Comparison of ENCODE assay signal across 12 cellular contexts in genomic region chr9:120693609-120694008, GRCh38. TPM values are rescaled to one million over a fixed set of nuclear protein-coding genes. Genes with fewer than 3 reads are reported as not detected.
DNase-seq lines count a peak whose midpoint lies in the region; ATAC-seq and TF ChIP-seq lines count a peak whose summit lies in the region.
"Had no signal": no experiment of that assay in that cellular context is flagged by ENCODE, and none has a peak within 500 bp of the region (broad histone marks: within the 10 kb centered on the region; RNA-seq: fewer than 3 reads in every experiment).

No MANE protein-coding gene starts in this region.

- H3K4me2 ChIP-seq in mesenchymal stem cell (ENCODE audit: low read length, poor library complexity, severe bottlenecking): no peak overlapping the region

- H3K27ac ChIP-seq in mesenchymal stem cell (ENCODE audit: low read length, poor library complexity, severe bottlenecking): peak overlapping the region; percentile 86

- H3K9me3 ChIP-seq in mesenchymal stem cell (ENCODE audit: control insufficient read depth, low read length): no peaks in the 10 kb centered on the region

- peak overlapping the region; percentile 41 for H3K9ac ChIP-seq in mesenchymal stem cell (ENCODE audit: low read length)

- no peak overlapping the region for H3K4ac ChIP-seq in mesenchymal stem cell (ENCODE audit: low read depth in 1 of 2, low read length in 2 of 2)

- H3K79me1 ChIP-seq in mesenchymal stem cell (replicated peaks; ENCODE audit: low read length, poor library complexity, severe bottlenecking): no peaks in the 10 kb centered on the region

- H3K27me3 Mint-ChIP-seq in HFFc6 (ENCODE audit: insufficient read depth): no peaks in the 10 kb centered on the region; the same call in 1 of the 2 replicates
- H3K27me3 Mint-ChIP-seq in naive thymus-derived CD8-positive, alpha-beta T cell: no peaks in the 10 kb centered on the region
- no peaks in the 10 kb centered on the region for H3K27me3 Mint-ChIP-seq in T-cell
- H3K27me3 Mint-ChIP-seq: type B pancreatic cell had no signal

- H2AFZ ChIP-seq in mesenchymal stem cell (ENCODE audit: low read depth, low read length): no peak overlapping the region

- no peaks in the 10 kb centered on the region for H3K36me3 ChIP-seq in mesenchymal stem cell (ENCODE audit: control insufficient read depth in 1 of 2, insufficient read depth in 2 of 2, low read depth in 1 of 2, low read length in 2 of 2)

- H2BK120ac ChIP-seq in mesenchymal stem cell (ENCODE audit: low read depth, low read length): no peak overlapping the region

- H3K4me1 ChIP-seq in mesenchymal stem cell (ENCODE audit: control insufficient read depth, insufficient read depth, low read depth, low read length): peaks cover 3% of the 10 kb centered on the region

- H3K4me1 Mint-ChIP-seq in HFFc6 (ENCODE audit: low read depth) (peaks cover 52% of the 10 kb centered on the region), T-cell (peaks cover 23 to 36% (median 34%) of the 10 kb centered on the region in 3 donors)
- H3K4me1 Mint-ChIP-seq in naive thymus-derived CD8-positive, alpha-beta T cell: peaks cover 15 to 41% (median 25%) of the 10 kb centered on the region in 4 donors

- no peak overlapping the region for H3K18ac ChIP-seq in mesenchymal stem cell (ENCODE audit: low read depth in 1 of 2, low read length in 2 of 2)

- no peak overlapping the region for H3K14ac ChIP-seq in mesenchymal stem cell (ENCODE audit: low read length in 2 of 2)

- H2BK5ac ChIP-seq in mesenchymal stem cell (ENCODE audit: low read depth, low read length, poor library complexity, severe bottlenecking): no peak overlapping the region

- H2BK15ac ChIP-seq in mesenchymal stem cell (ENCODE audit: low read depth, poor library complexity, severe bottlenecking): no peak overlapping the region

- no peak overlapping the region for H2BK12ac ChIP-seq in mesenchymal stem cell (ENCODE audit: low read length in 2 of 2)

- no peaks in the 10 kb centered on the region for H3K27me3 ChIP-seq in mesenchymal stem cell (ENCODE audit: control insufficient read depth in 1 of 2, insufficient read depth in 1 of 2, low read length in 2 of 2)

- no peak overlapping the region for H3K4me3 ChIP-seq in mesenchymal stem cell (ENCODE audit: insufficient read depth in 1 of 2, low read depth in 1 of 2, low read length in 2 of 2)

- DNase-seq in HFFc6: peak; percentile 30
- DNase-seq in HuH-7 (ENCODE audit: low spot score): peak; percentile 27
- DNase-seq in mesenchymal stem cell: peak; percentile 28
- no peak for DNase-seq in omental fat pad (ENCODE audit: low spot score)
- DNase-seq in naive thymus-derived CD8-positive, alpha-beta T cell: no peak
- DNase-seq in activated CD8-positive, alpha-beta memory T cell treated with anti-CD3 and anti-CD28 coated beads, Interleukin-2, amount 50 U/mL, for 48 hours: no peak
- DNase-seq in T-cell: no peak
- DNase-seq: DMS 273 treated with DMSO at 0.1 percent for 48 hours, MM.1S, NCI-H748 treated with DMSO at 0.1 percent for 48 hours had no signal

- H4K91ac ChIP-seq in mesenchymal stem cell (ENCODE audit: low read length): no peak overlapping the region

- H4K8ac ChIP-seq in mesenchymal stem cell (ENCODE audit: low read length): no peak overlapping the region

- ATAC-seq in GM18870 (IDR thresholded peaks at IDR 0.05; ENCODE audit: unreplicated experiment) (peak; percentile 56), omental fat pad (ENCODE audit: low FRiP score) (no peak), T-cell (replicated peaks in 1 of 4) (no peak)
- no peak for ATAC-seq in naive thymus-derived CD8-positive, alpha-beta T cell

- CTCF ChIA-PET in T-cell (lab: Charles Lee): no interaction called here

- TF ChIP-seq CTCF in HFFc6 (IDR thresholded peaks at IDR 0.05) (no peak), omental fat pad (IDR thresholded peaks at IDR 0.05) (no peak)

- H3K9me3 Mint-ChIP-seq in HFFc6 (no peaks in the 10 kb centered on the region), T-cell (no peaks in the 10 kb centered on the region)
- H3K9me3 Mint-ChIP-seq in naive thymus-derived CD8-positive, alpha-beta T cell: no peaks in the 10 kb centered on the region
- H3K9me3 Mint-ChIP-seq: type B pancreatic cell had no signal

- POLR2A ChIA-PET in naive thymus-derived CD8-positive, alpha-beta T cell (lab: Charles Lee): no interaction called here
- POLR2A ChIA-PET in T-cell (lab: Charles Lee): no interaction called here

- no peak overlapping the region for H3K23ac ChIP-seq in mesenchymal stem cell (ENCODE audit: low read length in 2 of 2)

- H3K4me3 Mint-ChIP-seq in HFFc6 (peak overlapping the region; percentile 7; the same call in 1 of the 2 replicates), T-cell (no peak overlapping the region)
- no peak overlapping the region for H3K4me3 Mint-ChIP-seq in naive thymus-derived CD8-positive, alpha-beta T cell
- H3K4me3 Mint-ChIP-seq: type B pancreatic cell had no signal

- H3K27ac Mint-ChIP-seq in HFFc6 (peak overlapping the region; percentile 59), T-cell (no peak overlapping the region)
- H3K27ac Mint-ChIP-seq in naive thymus-derived CD8-positive, alpha-beta T cell: no peak overlapping the region
- H3K27ac Mint-ChIP-seq: type B pancreatic cell had no signal

- no peaks in the 10 kb centered on the region for H3K36me3 Mint-ChIP-seq in HFFc6 (ENCODE audit: low read depth)
- H3K36me3 Mint-ChIP-seq in naive thymus-derived CD8-positive, alpha-beta T cell: peaks cover 0 to 11% (median 8%) of the 10 kb centered on the region in 3 donors
- H3K36me3 Mint-ChIP-seq in T-cell: peaks cover 7% of the 10 kb centered on the region
- H3K36me3 Mint-ChIP-seq: type B pancreatic cell had no signal

- no peak overlapping the region for H2AK5ac ChIP-seq in mesenchymal stem cell (ENCODE audit: low read length, severe bottlenecking)

RNA-seq across cellular contexts. Expression of gene MEGF9, which starts 20.7 kb away (rescaled TPM):
- total RNA-seq in HFFc6 (2021; fragmentation: NEBNext Ultra II Directional; extraction: Animal tissue kit (Norgen Biotek cat#: 25700)): 1 to 10 TPM; 5.1 to 9.8 (median 8.8) TPM
- 8.8 TPM for polyA plus RNA-seq in mesenchymal stem cell (2013, experiment 1 of 2)
- 9.1 TPM for polyA plus RNA-seq in mesenchymal stem cell (2013, experiment 2 of 2)
- total RNA-seq in omental fat pad (10 to 100 TPM; 17.3 to 36.4 (median 27.2) TPM), T-cell (10 to 100 TPM; 10.4 to 15.5 (median 11.3) TPM)
- 10 to 100 TPM; 11.1 TPM for total RNA-seq in naive thymus-derived CD8-positive, alpha-beta T cell
- 1 to 10 TPM; 3.0 to 4.9 (median 4.5) TPM for polyA plus RNA-seq in naive thymus-derived CD8-positive, alpha-beta T cell

Comparison
In these comparisons a context has a peak if more than half of its experiments do, and no peak if none do; other contexts are left out.
1. DNase-seq: peak in HFFc6 (single experiment), HuH-7 (single experiment) and mesenchymal stem cell (single experiment); none in omental fat pad (single experiment), naive thymus-derived CD8-positive, alpha-beta T cell (0 of 10), activated CD8-positive, alpha-beta memory T cell treated with anti-CD3 and anti-CD28 coated beads, Interleukin-2, amount 50 U/mL, for 48 hours (single experiment) and T-cell (0 of 34).